Comparison of ENCODE assay signal across 1 cellular context in genomic region chr12:56126732-56127239, GRCh38.
TF ChIP-seq lines count a peak whose summit lies in the region.

No MANE protein-coding gene starts in this region.

TF ChIP-seq in K562, 482 proteins besides CTCF, POLR2A, EP300 and RAD21 (continued from another document and continues in another):
- 0 out of 2 replicates have a peak, but pooled peaks have one; percentile 47 for TF ChIP-seq ARID4B (CRISPR knock-in tag; IDR thresholded peaks at IDR 0.05)
- no peak for TF ChIP-seq FOS (IDR thresholded peaks at IDR 0.05; ENCODE audit: extremely low read depth, insufficient read length)
- TF ChIP-seq NRF1 (conservative IDR thresholded peaks at IDR 0.05 in 1 of 2, IDR thresholded peaks at IDR 0.05 in 1 of 2), result peak in 1 of 2 experiments; percentile 13; a peak in 2 of 4 replicates
- peak; percentile 12; the same call in 1 of the 2 replicates for TF ChIP-seq BCOR (IDR thresholded peaks at IDR 0.05)
- TF ChIP-seq VEZF1 (CRISPR knock-in tag; IDR thresholded peaks at IDR 0.05), result peak; percentile 49
- TF ChIP-seq HMGXB4 (CRISPR knock-in tag; IDR thresholded peaks at IDR 0.05), result no peak
- peak; percentile 79 for TF ChIP-seq STAT5A (IDR thresholded peaks at IDR 0.05; ENCODE audit: borderline replicate concordance, low read length)
- no peak for TF ChIP-seq NR2C1 (IDR thresholded peaks at IDR 0.05)
- TF ChIP-seq NR2C1 (tag; IDR thresholded peaks at IDR 0.05), result peak; percentile 13; the same call in 1 of the 2 replicates
- TF ChIP-seq CBX3 (IDR thresholded peaks at IDR 0.05; ENCODE audit: borderline replicate concordance in 1 of 2, low read length in 2 of 2), result no peak
- TF ChIP-seq ATF1 (CRISPR knock-in tag; IDR thresholded peaks at IDR 0.05), result no peak
- TF ChIP-seq ATF1 (tag; IDR thresholded peaks at IDR 0.05), result no peak
- TF ChIP-seq ETS1 (conservative IDR thresholded peaks at IDR 0.05; ENCODE audit: control insufficient read depth, low read depth, low read length), result no peak
- no peak for TF ChIP-seq TCF15 (CRISPR knock-in tag; IDR thresholded peaks at IDR 0.05)
- no peak for TF ChIP-seq HNRNPH1 (optimal IDR thresholded peaks at IDR 0.05; ENCODE audit: low read depth, low read length)
- peak; percentile 79 for TF ChIP-seq ETV1 (tag; conservative IDR thresholded peaks at IDR 0.05; ENCODE audit: low read depth)
- no peak for TF ChIP-seq L3MBTL2 (IDR thresholded peaks at IDR 0.05)
- no peak for TF ChIP-seq SREBF1 (IDR thresholded peaks at IDR 0.05; ENCODE audit: borderline replicate concordance, low read depth, low read length)
- no peak for TF ChIP-seq HIVEP1 (CRISPR knock-in tag; IDR thresholded peaks at IDR 0.05)
- no peak for TF ChIP-seq MCM5 (IDR thresholded peaks at IDR 0.05; ENCODE audit: low read depth)
- TF ChIP-seq ZNF57 (CRISPR knock-in tag; IDR thresholded peaks at IDR 0.05), result no peak
- TF ChIP-seq AFF1 (IDR thresholded peaks at IDR 0.05; ENCODE audit: low read depth in 1 of 2, partially characterized antibody in 2 of 2), result peak in 1 of 2 experiments; percentile 30
- peak; percentile 80 for TF ChIP-seq CEBPG (CRISPR knock-in tag; IDR thresholded peaks at IDR 0.05)
- TF ChIP-seq CEBPG (tag; conservative IDR thresholded peaks at IDR 0.05 in 1 of 2, IDR thresholded peaks at IDR 0.05 in 1 of 2), result peak; percentile 80 to 87
- 0 out of 2 replicates have a peak, but pooled peaks have one; percentile 16 for TF ChIP-seq NFE2 (IDR thresholded peaks at IDR 0.05; ENCODE audit: low read depth)
- no peak for TF ChIP-seq CREB3L1 (IDR thresholded peaks at IDR 0.05; ENCODE audit: borderline replicate concordance, low read depth)
- TF ChIP-seq CBFA2T2 (conservative IDR thresholded peaks at IDR 0.05), result peak; percentile 86
- no peak for TF ChIP-seq RBM25 (IDR thresholded peaks at IDR 0.05; ENCODE audit: low read depth, low read length, severe bottlenecking)
- peak; percentile 77 for TF ChIP-seq HES1 (IDR thresholded peaks at IDR 0.05; ENCODE audit: low read depth)
- no peak for TF ChIP-seq ZBED1 (IDR thresholded peaks at IDR 0.05)
- TF ChIP-seq NCOR1 (IDR thresholded peaks at IDR 0.05), result peak; percentile 90
- TF ChIP-seq ZNF778 (CRISPR knock-in tag; IDR thresholded peaks at IDR 0.05), result no peak
- no peak; the same call in 1 of the 2 replicates for TF ChIP-seq PKNOX1 (IDR thresholded peaks at IDR 0.05)
- TF ChIP-seq ELK1 (CRISPR knock-in tag; IDR thresholded peaks at IDR 0.05), result no peak
- peak; percentile 50 for TF ChIP-seq ATF7 (IDR thresholded peaks at IDR 0.05)
- TF ChIP-seq E2F5 (CRISPR knock-in tag; IDR thresholded peaks at IDR 0.05), result no peak
- TF ChIP-seq MITF (IDR thresholded peaks at IDR 0.05), result no peak
- no peak for TF ChIP-seq CREB3 (tag; conservative IDR thresholded peaks at IDR 0.05; ENCODE audit: low read depth)
